20 cellular contexts compared by ENCODE assay signal in the genomic region with DNA sequence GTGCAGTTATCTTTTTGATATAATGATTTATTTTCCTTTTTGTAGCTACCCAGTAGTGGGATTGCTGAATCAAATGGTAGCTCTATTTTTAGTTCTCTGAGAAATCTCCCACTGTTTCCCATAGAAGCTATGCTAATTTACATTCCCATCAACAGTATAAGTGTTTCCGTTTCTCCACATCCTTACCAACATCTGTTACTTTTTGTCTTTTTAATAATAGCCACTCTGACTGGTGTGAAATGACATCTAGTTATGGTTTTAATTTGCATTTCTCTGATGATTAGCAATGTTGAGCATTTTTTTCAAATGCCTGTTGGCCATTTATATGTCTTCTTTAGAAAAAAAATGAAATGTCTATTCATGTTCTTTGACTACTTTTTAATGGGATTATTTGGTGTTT.
DNase-seq lines count a peak whose midpoint lies in the region; ATAC-seq, FAIRE-seq and TF ChIP-seq lines count a peak whose summit lies in the region.
"Had no signal": no experiment of that assay in that cellular context is flagged by ENCODE, and none has a peak within 500 bp of the region (broad histone marks: within the 10 kb centered on the region; RNA-seq: fewer than 3 reads in every experiment).

No MANE protein-coding gene starts in this region.

- peaks cover 74% of the 10 kb centered on the region for H3K36me3 Mint-ChIP-seq in activated CD8-positive, alpha-beta T cell treated with anti-CD3 and anti-CD28 coated beads for 36 hours (ENCODE audit: low read depth)
- peaks cover 83% of the 10 kb centered on the region for H3K36me3 Mint-ChIP-seq in activated CD8-positive, alpha-beta T cell treated with anti-CD3 and anti-CD28 coated beads, Interleukin-2, amount 10 ng/mL, durations not matched to agents 7 days and 5 days (ENCODE audit: low read depth)
- peaks cover 59% of the 10 kb centered on the region for H3K36me3 Mint-ChIP-seq in activated T-helper 1 cell treated with anti-CD3 and anti-CD28 coated beads, Interleukin-12 subunit alpha, Interleukin-12 subunit beta, Interleukin-2, Interleukin-4 antibody, amounts not matched to agents 30 ng/mL and 10 ng/mL and 1 ng/mL, durations not matched to agents 14 hours and 24 hours and 36 hours (ENCODE audit: low read depth)
- peaks cover 70% of the 10 kb centered on the region for H3K36me3 Mint-ChIP-seq in endothelial cell (ENCODE audit: low read depth, unreplicated experiment)

- no peak for ATAC-seq in activated CD8-positive, alpha-beta T cell treated with anti-CD3 and anti-CD28 coated beads for 36 hours
- no peak for ATAC-seq in activated CD8-positive, alpha-beta T cell treated with anti-CD3 and anti-CD28 coated beads, Interleukin-2, amount 10 ng/mL, durations not matched to agents 7 days and 5 days
- ATAC-seq in GM19455 (IDR thresholded peaks at IDR 0.05; ENCODE audit: unreplicated experiment): no peak
- no peak for ATAC-seq in HG03354 (IDR thresholded peaks at IDR 0.05; ENCODE audit: poor library complexity, severe bottlenecking, unreplicated experiment)
- ATAC-seq: HCT116 had no signal

- H3K9me3 ChIP-seq in HUES48 (ENCODE audit: control insufficient read depth, insufficient read depth, low read length) (no peaks in the 10 kb centered on the region), small intestine (ENCODE audit: control insufficient read depth, low read depth) (no peaks in the 10 kb centered on the region)

- 84 to 100% (median 97%) methylated on average over 1 of the region's 1 CpG for WGBS in small intestine, 3 donors

- no peak overlapping the region for H3K9ac ChIP-seq in HUES48 (ENCODE audit: low read depth, low read length)

- TF ChIP-seq CTCF in activated CD8-positive, alpha-beta T cell treated with anti-CD3 and anti-CD28 coated beads for 36 hours (IDR thresholded peaks at IDR 0.05): no peak
- TF ChIP-seq CTCF in endothelial cell (IDR thresholded peaks at IDR 0.05; ENCODE audit: unreplicated experiment): no peak

- H3K27ac ChIP-seq in HUES48 (ENCODE audit: low read depth, low read length) (peak overlapping the region; percentile 50), small intestine (ENCODE audit: low read depth in 1 of 2, low read length in 1 of 2) (no peak overlapping the region)
- H3K27ac ChIP-seq: PC-9 had no signal

- POLR2A ChIA-PET in activated CD8-positive, alpha-beta T cell treated with anti-CD3 and anti-CD28 coated beads for 36 hours (lab: Charles Lee): no interaction called here
- POLR2A ChIA-PET in activated CD8-positive, alpha-beta T cell treated with anti-CD3 and anti-CD28 coated beads, Interleukin-2, amount 10 ng/mL, durations not matched to agents 7 days and 5 days (lab: Charles Lee): no interaction called here

- H3K4me3 Mint-ChIP-seq in activated CD8-positive, alpha-beta T cell treated with anti-CD3 and anti-CD28 coated beads for 36 hours: no peak overlapping the region
- no peak overlapping the region for H3K4me3 Mint-ChIP-seq in activated CD8-positive, alpha-beta T cell treated with anti-CD3 and anti-CD28 coated beads, Interleukin-2, amount 10 ng/mL, durations not matched to agents 7 days and 5 days
- H3K4me3 Mint-ChIP-seq in activated T-helper 1 cell treated with anti-CD3 and anti-CD28 coated beads, Interleukin-12 subunit alpha, Interleukin-12 subunit beta, Interleukin-2, Interleukin-4 antibody, amounts not matched to agents 30 ng/mL and 10 ng/mL and 1 ng/mL, durations not matched to agents 14 hours and 24 hours and 36 hours: no peak overlapping the region
- no peak overlapping the region for H3K4me3 Mint-ChIP-seq in endothelial cell (ENCODE audit: unreplicated experiment)

- peaks cover 63% of the 10 kb centered on the region for H3K36me3 ChIP-seq in HUES48 (ENCODE audit: control insufficient read depth, insufficient read depth, low read length)
- peaks cover 4 to 11% of the 10 kb centered on the region in 2 donors for H3K36me3 ChIP-seq in small intestine (ENCODE audit: control insufficient read depth in 2 of 2, insufficient read depth in 2 of 2, low read length in 2 of 2)

- H3K9me3 Mint-ChIP-seq in activated CD8-positive, alpha-beta T cell treated with anti-CD3 and anti-CD28 coated beads for 36 hours: peaks cover 3% of the 10 kb centered on the region
- H3K9me3 Mint-ChIP-seq in activated CD8-positive, alpha-beta T cell treated with anti-CD3 and anti-CD28 coated beads, Interleukin-2, amount 10 ng/mL, durations not matched to agents 7 days and 5 days (ENCODE audit: insufficient read depth): no peaks in the 10 kb centered on the region
- no peaks in the 10 kb centered on the region for H3K9me3 Mint-ChIP-seq in activated T-helper 1 cell treated with anti-CD3 and anti-CD28 coated beads, Interleukin-12 subunit alpha, Interleukin-12 subunit beta, Interleukin-2, Interleukin-4 antibody, amounts not matched to agents 30 ng/mL and 10 ng/mL and 1 ng/mL, durations not matched to agents 14 hours and 24 hours and 36 hours
- no peaks in the 10 kb centered on the region for H3K9me3 Mint-ChIP-seq in endothelial cell (ENCODE audit: unreplicated experiment)

- no peak overlapping the region for H3K4me3 ChIP-seq in HUES48 (ENCODE audit: low read depth, low read length)
- H3K4me3 ChIP-seq in small intestine (ENCODE audit: low read depth in 1 of 2, low read length in 2 of 2): no peak overlapping the region
- H3K4me3 ChIP-seq: PC-9 had no signal

- H3K27me3 ChIP-seq in HUES48 (ENCODE audit: control insufficient read depth, insufficient read depth, low read length) (no peaks in the 10 kb centered on the region), small intestine (ENCODE audit: control insufficient read depth in 2 of 2, insufficient read depth in 2 of 2, low read length in 2 of 2) (no peaks in the 10 kb centered on the region)

- peaks cover 43% of the 10 kb centered on the region for H3K4me1 Mint-ChIP-seq in activated CD8-positive, alpha-beta T cell treated with anti-CD3 and anti-CD28 coated beads for 36 hours (ENCODE audit: low read depth)
- peaks cover 15% of the 10 kb centered on the region for H3K4me1 Mint-ChIP-seq in activated CD8-positive, alpha-beta T cell treated with anti-CD3 and anti-CD28 coated beads, Interleukin-2, amount 10 ng/mL, durations not matched to agents 7 days and 5 days (ENCODE audit: low read depth)
- H3K4me1 Mint-ChIP-seq in activated T-helper 1 cell treated with anti-CD3 and anti-CD28 coated beads, Interleukin-12 subunit alpha, Interleukin-12 subunit beta, Interleukin-2, Interleukin-4 antibody, amounts not matched to agents 30 ng/mL and 10 ng/mL and 1 ng/mL, durations not matched to agents 14 hours and 24 hours and 36 hours (ENCODE audit: low read depth): peaks cover 6% of the 10 kb centered on the region
- peaks cover 9% of the 10 kb centered on the region for H3K4me1 Mint-ChIP-seq in endothelial cell (ENCODE audit: unreplicated experiment)

- no peak for DNase-seq in activated CD8-positive, alpha-beta T cell treated with anti-CD3 and anti-CD28 coated beads for 36 hours
- DNase-seq in activated CD8-positive, alpha-beta T cell treated with anti-CD3 and anti-CD28 coated beads, Interleukin-2, amount 10 ng/mL, durations not matched to agents 7 days and 5 days: no peak
- no peak for DNase-seq in activated T-helper 1 cell treated with anti-CD3 and anti-CD28 coated beads, Interleukin-12 subunit alpha, Interleukin-12 subunit beta, Interleukin-2, Interleukin-4 antibody, amounts not matched to agents 30 ng/mL and 10 ng/mL and 1 ng/mL, durations not matched to agents 14 hours and 24 hours and 36 hours (ENCODE audit: low spot score)
- no peak for DNase-seq in small intestine
- DNase-seq in endothelial cell (ENCODE audit: low spot score): no peak
- DNase-seq: C1 segment of cervical spinal cord, COR-L47, DMS153, EL, NCI-H1048, NCI-H1436 treated with DMSO at 0.1 percent for 48 hours, NCI-H2029 treated with DMSO at 0.1 percent for 48 hours, NCI-H510A, NCI-H82, PC-9 had no signal

- intact Hi-C loops in activated CD8-positive, alpha-beta T cell treated with anti-CD3 and anti-CD28 coated beads for 36 hours (cut with micrococcal nuclease): no loop called here
- intact Hi-C loops in activated T-helper 1 cell treated with anti-CD3 and anti-CD28 coated beads, Interleukin-12 subunit alpha, Interleukin-12 subunit beta, Interleukin-2, Interleukin-4 antibody, amounts not matched to agents 30 ng/mL and 10 ng/mL and 1 ng/mL, durations not matched to agents 14 hours and 24 hours and 36 hours (cut with micrococcal nuclease): no loop called here

- CTCF ChIA-PET in activated CD8-positive, alpha-beta T cell treated with anti-CD3 and anti-CD28 coated beads for 36 hours (lab: Charles Lee): interaction anchor here (1.2 kb wide), 3 partner anchors 9 to 21 kb away, joined by 3 read pairs; no protein-coding TSS in a partner anchor
- CTCF ChIA-PET in activated CD8-positive, alpha-beta T cell treated with anti-CD3 and anti-CD28 coated beads, Interleukin-2, amount 10 ng/mL, durations not matched to agents 7 days and 5 days (lab: Charles Lee): interaction anchor here (1.1 to 1.5 kb wide), 3 partner anchors 9 to 69 kb away, joined by 3 to 4 read pairs (median 3); no protein-coding TSS in a partner anchor

- FAIRE-seq in small intestine (lab: Jason Lieb, UNC): peak; percentile 83
- FAIRE-seq: A204.1 had no signal

- peak overlapping the region; percentile 5 for H3K27ac Mint-ChIP-seq in activated CD8-positive, alpha-beta T cell treated with anti-CD3 and anti-CD28 coated beads for 36 hours
- no peak overlapping the region for H3K27ac Mint-ChIP-seq in activated CD8-positive, alpha-beta T cell treated with anti-CD3 and anti-CD28 coated beads, Interleukin-2, amount 10 ng/mL, durations not matched to agents 7 days and 5 days
- H3K27ac Mint-ChIP-seq in activated T-helper 1 cell treated with anti-CD3 and anti-CD28 coated beads, Interleukin-12 subunit alpha, Interleukin-12 subunit beta, Interleukin-2, Interleukin-4 antibody, amounts not matched to agents 30 ng/mL and 10 ng/mL and 1 ng/mL, durations not matched to agents 14 hours and 24 hours and 36 hours: peak overlapping the region; percentile 16
- no peak overlapping the region for H3K27ac Mint-ChIP-seq in endothelial cell (ENCODE audit: unreplicated experiment)

- H3K27me3 Mint-ChIP-seq in activated CD8-positive, alpha-beta T cell treated with anti-CD3 and anti-CD28 coated beads for 36 hours: no peaks in the 10 kb centered on the region
- no peaks in the 10 kb centered on the region for H3K27me3 Mint-ChIP-seq in activated CD8-positive, alpha-beta T cell treated with anti-CD3 and anti-CD28 coated beads, Interleukin-2, amount 10 ng/mL, durations not matched to agents 7 days and 5 days (ENCODE audit: low read depth)
- no peaks in the 10 kb centered on the region for H3K27me3 Mint-ChIP-seq in activated T-helper 1 cell treated with anti-CD3 and anti-CD28 coated beads, Interleukin-12 subunit alpha, Interleukin-12 subunit beta, Interleukin-2, Interleukin-4 antibody, amounts not matched to agents 30 ng/mL and 10 ng/mL and 1 ng/mL, durations not matched to agents 14 hours and 24 hours and 36 hours (ENCODE audit: insufficient read depth)
- no peaks in the 10 kb centered on the region for H3K27me3 Mint-ChIP-seq in endothelial cell (ENCODE audit: unreplicated experiment)

- H3K4me1 ChIP-seq in HUES48 (ENCODE audit: control insufficient read depth, insufficient read depth, low read length) (peaks cover 36% of the 10 kb centered on the region), small intestine (ENCODE audit: control insufficient read depth in 2 of 2, insufficient read depth in 1 of 2, low read depth in 1 of 2, low read length in 1 of 2) (no peaks in the 10 kb centered on the region)

Comparison
In these comparisons a context has a peak if more than half of its experiments do, and no peak if none do; other contexts are left out.
1. H3K27ac Mint-ChIP-seq: peak in activated CD8-positive, alpha-beta T cell treated with anti-CD3 and anti-CD28 coated beads for 36 hours (single experiment) and activated T-helper 1 cell treated with anti-CD3 and anti-CD28 coated beads, Interleukin-12 subunit alpha, Interleukin-12 subunit beta, Interleukin-2, Interleukin-4 antibody, amounts not matched to agents 30 ng/mL and 10 ng/mL and 1 ng/mL, durations not matched to agents 14 hours and 24 hours and 36 hours (single experiment); none in activated CD8-positive, alpha-beta T cell treated with anti-CD3 and anti-CD28 coated beads, Interleukin-2, amount 10 ng/mL, durations not matched to agents 7 days and 5 days (single experiment) and endothelial cell (single experiment).